8 cellular contexts compared by ENCODE assay signal in genomic region chr19:40147693-40148347, GRCh38. TPM values are rescaled to one million over a fixed set of nuclear protein-coding genes. Genes with fewer than 3 reads are reported as not detected.
DNase-seq lines count a peak whose midpoint lies in the region; ATAC-seq and TF ChIP-seq lines count a peak whose summit lies in the region.

No MANE protein-coding gene starts in this region.

- no peaks in the 10 kb centered on the region for H3K36me3 ChIP-seq in SK-N-SH (replicated peaks in 1 of 2; ENCODE audit: control insufficient read depth in 1 of 2, insufficient read depth in 2 of 2, low read length in 1 of 2)
- H3K36me3 ChIP-seq in upper lobe of right lung: no peaks in the 10 kb centered on the region

- H4K20me1 ChIP-seq in SK-N-SH (ENCODE audit: insufficient read depth): no peaks in the 10 kb centered on the region

- peak overlapping the region; percentile 75; the same call in 1 of the 2 replicates for H2AFZ ChIP-seq in SK-N-SH (ENCODE audit: low read depth)

- H3F3A ChIP-seq in SK-N-SH (replicated peaks; ENCODE audit: insufficient read depth): no peaks in the 10 kb centered on the region

- TF ChIP-seq EP300 in SK-N-SH (IDR thresholded peaks at IDR 0.05; ENCODE audit: borderline replicate concordance in 1 of 2, low read depth in 1 of 2, low read length in 1 of 2): no peak

- H3K9me3 ChIP-seq in SK-N-SH: no peaks in the 10 kb centered on the region
- no peaks in the 10 kb centered on the region for H3K9me3 ChIP-seq in upper lobe of right lung

- H3K4me3 ChIP-seq in SK-N-SH (ENCODE audit: low read depth in 2 of 2, low read length in 1 of 2) (no peak overlapping the region), fibroblast of villous mesenchyme (ENCODE audit: low read depth, low read length) (no peak overlapping the region), upper lobe of right lung (no peak overlapping the region)

- no peaks in the 10 kb centered on the region for H3K79me2 ChIP-seq in SK-N-SH (ENCODE audit: insufficient read depth)

- peak overlapping the region in 1 of 2 experiments; percentile 38; a peak in 1 of 4 replicates for H3K27ac ChIP-seq in SK-N-SH (ENCODE audit: low read depth in 2 of 2, low read length in 1 of 2)
- H3K27ac ChIP-seq in upper lobe of right lung: no peak overlapping the region

- peaks cover 0 to 4% of the 10 kb centered on the region in 2 experiments; a peak in 1 of 4 replicates for H3K4me1 ChIP-seq in SK-N-SH (ENCODE audit: control insufficient read depth in 1 of 2, insufficient read depth in 2 of 2, low read depth in 1 of 2, low read length in 1 of 2)
- no peaks in the 10 kb centered on the region for H3K4me1 ChIP-seq in upper lobe of right lung

- no peak for TF ChIP-seq RAD21 in SK-N-SH (IDR thresholded peaks at IDR 0.05; ENCODE audit: low read length)

- ATAC-seq in Right ventricle myocardium superior (ENCODE audit: poor library complexity) (peak; percentile 46), upper lobe of right lung (peak; percentile 75)

- 53% methylated on average over 14 of the region's 21 CpGs for WGBS in SK-N-SH (ENCODE audit: low lambda C conversion rate)

- H3K27me3 ChIP-seq in SK-N-SH (ENCODE audit: insufficient read depth) (no peaks in the 10 kb centered on the region), upper lobe of right lung (no peaks in the 10 kb centered on the region)

- DNase-seq in Right ventricle myocardium superior (no peak), cardiac septum (ENCODE audit: low spot score) (no peak), SK-N-SH (no peak), fibroblast of villous mesenchyme (ENCODE audit: low read depth) (peak; percentile 42), upper lobe of right lung (no peak), NCI-H2171 treated with DMSO at 0.1 percent for 48 hours (lab: John Stamatoyannopoulos, UW) (no peak), NCI-H1436 treated with DMSO at 0.1 percent for 48 hours (lab: John Stamatoyannopoulos, UW) (no peak)
- no peak for DNase-seq in activated T-cell treated with anti-CD3 and anti-CD28 coated beads, Interleukin-2, amount 50 U/mL, for 1 hour

- H3K9ac ChIP-seq in SK-N-SH: no peak overlapping the region

- POLR2A ChIA-PET in SK-N-SH (lab: Yijun Ruan, JAX): interaction anchor here (0.7 kb wide), 1 partner anchor 44 kb away, joined by 3 read pairs; no protein-coding TSS in a partner anchor

- TF ChIP-seq CTCF in SK-N-SH (IDR thresholded peaks at IDR 0.05) (no peak), fibroblast of villous mesenchyme (IDR thresholded peaks at IDR 0.05; ENCODE audit: insufficient read depth, low read depth, low read length) (no peak), upper lobe of right lung (IDR thresholded peaks at IDR 0.05) (no peak)

- intact Hi-C loops in Right ventricle myocardium superior (cut with DNase I): no loop called here
- intact Hi-C loops in cardiac septum (cut with DNase I): no loop called here
- intact Hi-C loops in upper lobe of right lung (cut with DNase I): no loop called here

- no peaks in the 10 kb centered on the region for H3K9me2 ChIP-seq in SK-N-SH

- CTCF ChIA-PET in SK-N-SH (lab: Yijun Ruan, JAX): interaction anchor here (1.3 kb wide), 1 partner anchor 70 kb away, joined by 3 read pairs; no protein-coding TSS in a partner anchor

- H3K4me2 ChIP-seq in SK-N-SH: peak overlapping the region; percentile 70; the same call in 1 of the 2 replicates

TF ChIP-seq in SK-N-SH, 30 proteins besides CTCF, POLR2A, EP300 and RAD21:
- TF ChIP-seq RFX5 (IDR thresholded peaks at IDR 0.05; ENCODE audit: low read length): no peak
- no peak for TF ChIP-seq POLR2AphosphoS5 (IDR thresholded peaks at IDR 0.05; ENCODE audit: low read depth, low read length)
- no peak for TF ChIP-seq GATA2 (CRISPR knock-in tag; IDR thresholded peaks at IDR 0.05)
- TF ChIP-seq TEAD4 (IDR thresholded peaks at IDR 0.05; ENCODE audit: borderline replicate concordance, insufficient read depth): no peak
- TF ChIP-seq GABPA (IDR thresholded peaks at IDR 0.05; ENCODE audit: low read depth): no peak
- TF ChIP-seq JUND (IDR thresholded peaks at IDR 0.05): peak; percentile 36; the same call in 1 of the 2 replicates
- TF ChIP-seq FOSL2 (IDR thresholded peaks at IDR 0.05; ENCODE audit: borderline replicate concordance, low read depth): peak; percentile 71
- TF ChIP-seq RXRA (IDR thresholded peaks at IDR 0.05; ENCODE audit: borderline replicate concordance, low read depth): no peak
- peak; percentile 44; the same call in 1 of the 2 replicates for TF ChIP-seq ELF1 (IDR thresholded peaks at IDR 0.05)
- peak; percentile 66 for TF ChIP-seq TCF12 (IDR thresholded peaks at IDR 0.05)

RNA-seq across cellular contexts. Expression of gene MAP3K10, which starts 43.4 kb away (rescaled TPM):
- total RNA-seq in Right ventricle myocardium superior: 18.1 TPM
- 17.6 TPM for total RNA-seq in cardiac septum
- polyA plus RNA-seq in SK-N-SH (2012; rRNA removed): 10.7 and 11.9 TPM in 2 replicates
- 3.8 and 5.8 TPM in 2 replicates for polyA plus RNA-seq in SK-N-SH (2012; cell fraction: cytosol; rRNA removed)
- 45.1 and 47.4 TPM in 2 replicates for polyA plus RNA-seq in SK-N-SH (2012; cell fraction: nucleus; rRNA removed)
- total RNA-seq in fibroblast of villous mesenchyme: 8.6 and 12.6 TPM in 2 replicates
- 17.2 TPM for total RNA-seq in upper lobe of right lung

RNA-seq across cellular contexts. Expression of gene ZNF780A, which starts 57.1 kb away (rescaled TPM):
- total RNA-seq in Right ventricle myocardium superior (12.9 TPM), cardiac septum (11.2 TPM), fibroblast of villous mesenchyme (13.4 and 16.4 TPM in 2 replicates), upper lobe of right lung (14.6 TPM)
- polyA plus RNA-seq in SK-N-SH (2012; rRNA removed): 7.1 and 8.8 TPM in 2 replicates
- polyA plus RNA-seq in SK-N-SH (2012; cell fraction: cytosol; rRNA removed): 9.7 and 14.1 TPM in 2 replicates
- 7.7 and 10.0 TPM in 2 replicates for polyA plus RNA-seq in SK-N-SH (2012; cell fraction: nucleus; rRNA removed)
